11 cellular contexts compared by ENCODE assay signal in genomic region chr12:122166422-122167327, GRCh38. TPM values are rescaled to one million over a fixed set of nuclear protein-coding genes. Genes with fewer than 3 reads are reported as not detected.
DNase-seq lines count a peak whose midpoint lies in the region; ATAC-seq lines count a peak whose summit lies in the region.
"Had no signal": no experiment of that assay in that cellular context is flagged by ENCODE, and none has a peak within 500 bp of the region (broad histone marks: within the 10 kb centered on the region; RNA-seq: fewer than 3 reads in every experiment).

No MANE protein-coding gene starts in this region.

- H3K27me3 Mint-ChIP-seq in activated CD4-positive, alpha-beta T cell treated with anti-CD3 and anti-CD28 coated beads for 36 hours, result peaks cover 4% of the 10 kb centered on the region

- POLR2A ChIA-PET in activated CD4-positive, alpha-beta T cell treated with anti-CD3 and anti-CD28 coated beads for 36 hours (lab: Charles Lee), result interaction anchor here (0.6 kb wide), 1 partner anchor 100 kb away, joined by 4 read pairs; no protein-coding TSS in a partner anchor

- peak; percentile 83 for ATAC-seq in activated CD4-positive, alpha-beta T cell treated with anti-CD3 and anti-CD28 coated beads for 36 hours
- ATAC-seq in HG03571 (IDR thresholded peaks at IDR 0.05; ENCODE audit: unreplicated experiment), result peak; percentile 59
- no peak for ATAC-seq in HG02571 (IDR thresholded peaks at IDR 0.05; ENCODE audit: unreplicated experiment)
- no peak for ATAC-seq in GM21619 (IDR thresholded peaks at IDR 0.05; ENCODE audit: unreplicated experiment)
- ATAC-seq: lower lobe of right lung had no signal

- DNase-seq in activated CD4-positive, alpha-beta T cell treated with anti-CD3 and anti-CD28 coated beads for 36 hours, result peak; percentile 78
- no peak for DNase-seq in activated CD4-positive, alpha-beta T cell treated with anti-CD3 and anti-CD28 coated beads, Interleukin-2, amount 50 U/mL, for 4 hours
- peak; percentile 10 for DNase-seq in activated T-helper 9 cell treated with anti-CD3 and anti-CD28 coated beads, Interleukin-2, amount 50 U/mL, for 16 hours (ENCODE audit: low read depth)
- DNase-seq in stimulated activated CD8-positive, alpha-beta memory T cell treated with anti-CD3 and anti-CD28 coated beads, Interleukin-4, amount 100 ng/mL, for 24 hours (ENCODE audit: low read depth), result peak; percentile 35
- no peak for DNase-seq in DMS79 treated with DMSO at 0.1 percent for 48 hours (lab: John Stamatoyannopoulos, UW)
- DNase-seq: central memory CD4-positive, alpha-beta T cell; lower lobe of right lung had no signal

- no peak overlapping the region for H3K27ac Mint-ChIP-seq in activated CD4-positive, alpha-beta T cell treated with anti-CD3 and anti-CD28 coated beads for 36 hours

- no peak overlapping the region for H3K4me3 Mint-ChIP-seq in activated CD4-positive, alpha-beta T cell treated with anti-CD3 and anti-CD28 coated beads for 36 hours

- intact Hi-C loops in activated CD4-positive, alpha-beta T cell treated with anti-CD3 and anti-CD28 coated beads for 36 hours (cut with DNase I, micrococcal nuclease), result no loop called here

- CTCF ChIA-PET in activated CD4-positive, alpha-beta T cell treated with anti-CD3 and anti-CD28 coated beads for 36 hours (lab: Charles Lee), result interaction anchor here (0.6 to 1.8 kb wide), 4 partner anchors 21 to 231 kb away, joined by 3 to 5 read pairs (median 3); no protein-coding TSS in a partner anchor

- H3K36me3 Mint-ChIP-seq in activated CD4-positive, alpha-beta T cell treated with anti-CD3 and anti-CD28 coated beads for 36 hours (ENCODE audit: low read depth), result no peaks in the 10 kb centered on the region

- H3K4me1 Mint-ChIP-seq in activated CD4-positive, alpha-beta T cell treated with anti-CD3 and anti-CD28 coated beads for 36 hours, result peaks cover 16% of the 10 kb centered on the region

- H3K9me3 Mint-ChIP-seq in activated CD4-positive, alpha-beta T cell treated with anti-CD3 and anti-CD28 coated beads for 36 hours (ENCODE audit: low read depth), result no peaks in the 10 kb centered on the region

RNA-seq across cellular contexts. Expression of gene IL31, which starts 7.3 kb away (rescaled TPM):
- 1 to 10 TPM; 2.1 to 4.0 TPM for total RNA-seq in activated CD4-positive, alpha-beta T cell treated with anti-CD3 and anti-CD28 coated beads for 36 hours
- total RNA-seq: G401, lower lobe of right lung had no signal

RNA-seq across cellular contexts. Expression of gene LRRC43, which starts 16.2 kb away (rescaled TPM):
- under 1 TPM in 1 of 2 experiments, not detected in 1; 0.37 TPM for total RNA-seq in activated CD4-positive, alpha-beta T cell treated with anti-CD3 and anti-CD28 coated beads for 36 hours
- total RNA-seq: G401 had no signal

RNA-seq across cellular contexts. Expression of gene B3GNT4, which starts 36.8 kb away (rescaled TPM):
- 1 to 10 TPM; 2.0 to 2.6 TPM for total RNA-seq in activated CD4-positive, alpha-beta T cell treated with anti-CD3 and anti-CD28 coated beads for 36 hours

RNA-seq across cellular contexts. Expression of gene DIABLO, which starts 59.2 kb away (rescaled TPM):
- 10 to 100 TPM; 46.3 to 47.0 TPM for total RNA-seq in activated CD4-positive, alpha-beta T cell treated with anti-CD3 and anti-CD28 coated beads for 36 hours

Comparison
In these comparisons a context has a peak if more than half of its experiments do, and no peak if none do; other contexts are left out.
1. DNase-seq: peak in activated CD4-positive, alpha-beta T cell treated with anti-CD3 and anti-CD28 coated beads for 36 hours (single experiment), activated T-helper 9 cell treated with anti-CD3 and anti-CD28 coated beads, Interleukin-2, amount 50 U/mL, for 16 hours (single experiment) and stimulated activated CD8-positive, alpha-beta memory T cell treated with anti-CD3 and anti-CD28 coated beads, Interleukin-4, amount 100 ng/mL, for 24 hours (single experiment); none in activated CD4-positive, alpha-beta T cell treated with anti-CD3 and anti-CD28 coated beads, Interleukin-2, amount 50 U/mL, for 4 hours (0 of 2) and DMS79 treated with DMSO at 0.1 percent for 48 hours (single experiment).
2. ATAC-seq: peak in activated CD4-positive, alpha-beta T cell treated with anti-CD3 and anti-CD28 coated beads for 36 hours (single experiment) and HG03571 (single experiment); none in HG02571 (single experiment) and GM21619 (single experiment).